Comparison of ENCODE assay signal across 17 cellular contexts in genomic region chr2:205405194-205405593, GRCh38.
DNase-seq lines count a peak whose midpoint lies in the region; ATAC-seq, FAIRE-seq and TF ChIP-seq lines count a peak whose summit lies in the region.
"Had no signal": no experiment of that assay in that cellular context is flagged by ENCODE, and none has a peak within 500 bp of the region (broad histone marks: within the 10 kb centered on the region; RNA-seq: fewer than 3 reads in every experiment).

No MANE protein-coding gene starts in this region.

- no peaks in the 10 kb centered on the region for H4K20me1 ChIP-seq in HepG2 (ENCODE audit: insufficient read depth, low read length)

- no peaks in the 10 kb centered on the region for H3K36me3 ChIP-seq in HepG2 (replicated peaks in 1 of 2; ENCODE audit: control insufficient read depth in 1 of 2, insufficient read depth in 2 of 2, low read length in 2 of 2)
- H3K36me3 ChIP-seq: transverse colon had no signal

- H3K4me2 ChIP-seq in HepG2 (ENCODE audit: low read depth, low read length) = no peak overlapping the region

- H3K4me3 Mint-ChIP-seq in chondrocyte (ENCODE audit: unreplicated experiment) (no peak overlapping the region), osteocyte (ENCODE audit: unreplicated experiment) (no peak overlapping the region)

- TF ChIP-seq POLR2A in HepG2 (IDR thresholded peaks at IDR 0.05; ENCODE audit: insufficient read depth in 1 of 2, low read depth in 2 of 2, low read length in 2 of 2) = no peak

- H3K9me3 Mint-ChIP-seq in chondrocyte (ENCODE audit: low read depth) = no peaks in the 10 kb centered on the region
- no peaks in the 10 kb centered on the region for H3K9me3 Mint-ChIP-seq in osteocyte (ENCODE audit: unreplicated experiment)

- TF ChIP-seq CTCF in chondrocyte (IDR thresholded peaks at IDR 0.05) (no peak), HepG2 (CRISPR knock-in tag; IDR thresholded peaks at IDR 0.05) (no peak), osteocyte (IDR thresholded peaks at IDR 0.05) (no peak)

- ATAC-seq in HepG2 (peak; percentile 29; the same call in 1 of the 3 replicates), left colon (no peak)

- peak overlapping the region; percentile 18 for H3K27ac Mint-ChIP-seq in chondrocyte (ENCODE audit: unreplicated experiment)
- no peak overlapping the region for H3K27ac Mint-ChIP-seq in osteocyte (ENCODE audit: unreplicated experiment)

- H3K36me3 Mint-ChIP-seq in chondrocyte (ENCODE audit: low read depth) (no peaks in the 10 kb centered on the region), osteocyte (ENCODE audit: unreplicated experiment) (peaks cover 2% of the 10 kb centered on the region)

- no peaks in the 10 kb centered on the region for H3K9me3 ChIP-seq in HepG2 (ENCODE audit: low read length)
- H3K9me3 ChIP-seq: transverse colon had no signal

- H3K4me1 Mint-ChIP-seq in chondrocyte (ENCODE audit: low read depth) (peaks cover 46% of the 10 kb centered on the region), osteocyte (ENCODE audit: unreplicated experiment) (peaks cover 37% of the 10 kb centered on the region)

- TF ChIP-seq RAD21 in HepG2 (CRISPR knock-in tag; IDR thresholded peaks at IDR 0.05) = no peak

- WGBS in HepG2 (ENCODE audit: low lambda C conversion rate) = 13% methylated on average over 1 of the region's 1 CpG

- POLR2A ChIA-PET in HepG2 (lab: Yijun Ruan, JAX) = no interaction called here

- no peak for FAIRE-seq in HepG2 (lab: Jason Lieb, UNC)
- FAIRE-seq: frontal cortex had no signal

- BruUV-seq in HepG2 (replicated peaks; lab: Mats Ljungman, UMichigan) = no TSS peak

- in situ Hi-C loops in HepG2 (cut with HindIII; ENCODE audit: extremely low pct_ligation_motif_present, low pct_unique_long_range_greater_than_20kb) = no loop called here

- TF ChIP-seq EP300 in HepG2 (IDR thresholded peaks at IDR 0.05; ENCODE audit: low read depth in 2 of 2, low read length in 2 of 2) = no peak
- no peak for TF ChIP-seq EP300 in HepG2 (CRISPR knock-in tag; IDR thresholded peaks at IDR 0.05; ENCODE audit: borderline replicate concordance)

- no peaks in the 10 kb centered on the region for H3K79me2 ChIP-seq in HepG2 (ENCODE audit: insufficient read depth, low read length)
- H3K79me2 ChIP-seq: parathyroid adenoma had no signal

- no peaks in the 10 kb centered on the region for H3K27me3 Mint-ChIP-seq in chondrocyte (ENCODE audit: low read depth)
- H3K27me3 Mint-ChIP-seq in osteocyte (ENCODE audit: unreplicated experiment) = no peaks in the 10 kb centered on the region

- CTCF ChIA-PET in HepG2 (lab: Yijun Ruan, JAX; ENCODE audit: low intra/inter-chr PET ratio, low total read pairs) = no interaction called here

- no peaks in the 10 kb centered on the region for H3K4me1 ChIP-seq in HepG2 (ENCODE audit: insufficient read depth, low read length)

- no peak overlapping the region for H3K4me3 ChIP-seq in HepG2 (replicated peaks in 1 of 3; ENCODE audit: insufficient read depth in 1 of 3, low read depth in 2 of 3, low read length in 3 of 3)
- H3K4me3 ChIP-seq: transverse colon had no signal

- H3K27ac ChIP-seq in HepG2 (ENCODE audit: extremely low read length, insufficient read depth, low read length) (no peak overlapping the region), substantia nigra (ENCODE audit: low read depth, low read length, poor library complexity, severe bottlenecking) (no peak overlapping the region)
- H3K27ac ChIP-seq: parathyroid adenoma, transverse colon, VCaP had no signal

- no peaks in the 10 kb centered on the region for H3K27me3 ChIP-seq in HepG2 (ENCODE audit: control insufficient read depth in 1 of 2, insufficient read depth in 2 of 2, low read length in 2 of 2)
- H3K27me3 ChIP-seq: transverse colon had no signal

- no peak overlapping the region for H2AFZ ChIP-seq in HepG2 (ENCODE audit: low read length)
- H2AFZ ChIP-seq: parathyroid adenoma had no signal

- H3K9ac ChIP-seq in HepG2 (ENCODE audit: insufficient read depth, low read depth, low read length) = no peak overlapping the region
- H3K9ac ChIP-seq: parathyroid adenoma had no signal

- peak; percentile 63 for DNase-seq in ELR (ENCODE audit: low read depth)
- DNase-seq in M059J (ENCODE audit: low read depth) = peak; percentile 56
- no peak for DNase-seq in chondrocyte (ENCODE audit: low spot score)
- no peak for DNase-seq in HepG2 (ENCODE audit: low spot score)
- DNase-seq in left colon = no peak
- DNase-seq in substantia nigra (lab: John Stamatoyannopoulos, UW) = no peak
- DNase-seq in retina = no peak
- no peak for DNase-seq in osteocyte (ENCODE audit: extremely low spot score, unreplicated experiment)
- DNase-seq: activated gamma-delta T cell treated with Interleukin-2 at 50 U/mL for 16 hours, left ventricle myocardium superior, NCI-H1105, NCI-H82, T-helper 1 cell, transverse colon had no signal

- intact Hi-C loops in HepG2 (cut with micrococcal nuclease; ENCODE audit: unreplicated experiment) = no loop called here
- intact Hi-C loops in left colon (cut with DNase I, micrococcal nuclease) = no loop called here

TF ChIP-seq in HepG2, 621 proteins besides CTCF, POLR2A, EP300 and RAD21:
- TF ChIP-seq EHMT2 (IDR thresholded peaks at IDR 0.05; ENCODE audit: borderline replicate concordance, low read depth, low read length) (no peak), FOSL2 (CRISPR knock-in tag; IDR thresholded peaks at IDR 0.05) (peak; percentile 23; the same call in 1 of the 2 replicates)
- TF ChIP-seq, protein P1, sequence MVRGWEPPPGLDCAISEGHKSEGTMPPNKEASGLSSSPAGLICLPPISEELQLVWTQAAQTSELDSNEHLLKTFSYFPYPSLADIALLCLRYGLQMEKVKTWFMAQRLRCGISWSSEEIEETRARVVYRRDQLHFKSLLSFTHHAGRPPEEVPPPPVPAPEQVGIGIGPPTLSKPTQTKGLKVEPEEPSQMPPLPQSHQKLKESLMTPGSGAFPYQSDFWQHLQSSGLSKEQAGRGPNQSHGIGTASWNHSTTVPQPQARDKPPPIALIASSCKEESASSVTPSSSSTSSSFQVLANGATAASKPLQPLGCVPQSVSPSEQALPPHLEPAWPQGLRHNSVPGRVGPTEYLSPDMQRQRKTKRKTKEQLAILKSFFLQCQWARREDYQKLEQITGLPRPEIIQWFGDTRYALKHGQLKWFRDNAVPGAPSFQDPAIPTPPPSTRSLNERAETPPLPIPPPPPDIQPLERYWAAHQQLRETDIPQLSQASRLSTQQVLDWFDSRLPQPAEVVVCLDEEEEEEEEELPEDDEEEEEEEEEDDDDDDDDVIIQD (CRISPR knock-in tag; IDR thresholded peaks at IDR 0.05; ENCODE audit: low read depth) = peak; percentile 19; the same call in 1 of the 2 replicates
- TF ChIP-seq, protein P2, sequence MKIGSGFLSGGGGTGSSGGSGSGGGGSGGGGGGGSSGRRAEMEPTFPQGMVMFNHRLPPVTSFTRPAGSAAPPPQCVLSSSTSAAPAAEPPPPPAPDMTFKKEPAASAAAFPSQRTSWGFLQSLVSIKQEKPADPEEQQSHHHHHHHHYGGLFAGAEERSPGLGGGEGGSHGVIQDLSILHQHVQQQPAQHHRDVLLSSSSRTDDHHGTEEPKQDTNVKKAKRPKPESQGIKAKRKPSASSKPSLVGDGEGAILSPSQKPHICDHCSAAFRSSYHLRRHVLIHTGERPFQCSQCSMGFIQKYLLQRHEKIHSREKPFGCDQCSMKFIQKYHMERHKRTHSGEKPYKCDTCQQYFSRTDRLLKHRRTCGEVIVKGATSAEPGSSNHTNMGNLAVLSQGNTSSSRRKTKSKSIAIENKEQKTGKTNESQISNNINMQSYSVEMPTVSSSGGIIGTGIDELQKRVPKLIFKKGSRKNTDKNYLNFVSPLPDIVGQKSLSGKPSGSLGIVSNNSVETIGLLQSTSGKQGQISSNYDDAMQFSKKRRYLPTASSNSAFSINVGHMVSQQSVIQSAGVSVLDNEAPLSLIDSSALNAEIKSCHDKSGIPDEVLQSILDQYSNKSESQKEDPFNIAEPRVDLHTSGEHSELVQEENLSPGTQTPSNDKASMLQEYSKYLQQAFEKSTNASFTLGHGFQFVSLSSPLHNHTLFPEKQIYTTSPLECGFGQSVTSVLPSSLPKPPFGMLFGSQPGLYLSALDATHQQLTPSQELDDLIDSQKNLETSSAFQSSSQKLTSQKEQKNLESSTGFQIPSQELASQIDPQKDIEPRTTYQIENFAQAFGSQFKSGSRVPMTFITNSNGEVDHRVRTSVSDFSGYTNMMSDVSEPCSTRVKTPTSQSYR (CRISPR knock-in tag; IDR thresholded peaks at IDR 0.05; ENCODE audit: borderline replicate concordance) = peak; percentile 42; the same call in 1 of the 2 replicates
TF ChIP-seq in HepG2: peak in this region for 3.

Comparison
In these comparisons a context has a peak if more than half of its experiments do, and no peak if none do; other contexts are left out.
1. DNase-seq: peak in ELR (single experiment) and M059J (single experiment); none in chondrocyte (single experiment), HepG2 (single experiment), left colon (0 of 2), substantia nigra (0 of 49), retina (single experiment) and osteocyte (single experiment).